ENCODE assay signal across 12 cellular contexts in genomic region chr9:98708103-98708932, GRCh38. TPM values are rescaled to one million over a fixed set of nuclear protein-coding genes. Genes with fewer than 3 reads are reported as not detected.
DNase-seq lines count a peak whose midpoint lies in the region; ATAC-seq and TF ChIP-seq lines count a peak whose summit lies in the region.
"Had no signal": no experiment of that assay in that cellular context is flagged by ENCODE, and none has a peak within 500 bp of the region (broad histone marks: within the 10 kb centered on the region; RNA-seq: fewer than 3 reads in every experiment).

No MANE protein-coding gene starts in this region.

- BruUV-seq in MCF 10A (replicated peaks; lab: Mats Ljungman, UMichigan) = no TSS peak

- no peak overlapping the region for H3K27ac Mint-ChIP-seq in MCF 10A (ENCODE audit: low read depth, unreplicated experiment)

- CTCF ChIA-PET in MCF 10A (lab: Yijun Ruan, JAX) = no interaction called here

- H3K4me3 ChIP-seq in breast epithelium (peak overlapping the region; percentile 20 to 60 (median 37)), adipocyte (ENCODE audit: low read length) (peak overlapping the region; percentile 47), thoracic aorta (peak overlapping the region; percentile 48)

- H3K27me3 Mint-ChIP-seq in MCF 10A (ENCODE audit: insufficient read depth, unreplicated experiment) = peaks cover 48% of the 10 kb centered on the region

- H3K9me3 Mint-ChIP-seq in MCF 10A (ENCODE audit: unreplicated experiment) = no peaks in the 10 kb centered on the region

- H3K4me1 Mint-ChIP-seq in MCF 10A (ENCODE audit: insufficient read depth, unreplicated experiment) = no peaks in the 10 kb centered on the region

- no peak overlapping the region for H3K9ac ChIP-seq in adipocyte (ENCODE audit: low read length)

- ATAC-seq in thoracic aorta (ENCODE audit: insufficient number of reproducible peaks, low FRiP score, low read depth) (no peak), HG02623 (IDR thresholded peaks at IDR 0.05; ENCODE audit: unreplicated experiment) (no peak), GM21529 (IDR thresholded peaks at IDR 0.05; ENCODE audit: unreplicated experiment) (no peak), GM18519 (IDR thresholded peaks at IDR 0.05; ENCODE audit: low FRiP score, unreplicated experiment) (no peak)

- DNase-seq in breast epithelium (ENCODE audit: low spot score in 2 of 2) (no peak), MCF 10A (ENCODE audit: unreplicated experiment) (no peak), adipocyte (ENCODE audit: low read depth) (peak; percentile 1), iPS-NIHi11 (ENCODE audit: low spot score) (peak; percentile 47), thoracic aorta (ENCODE audit: low spot score) (no peak)
- DNase-seq: activated CD8-positive, alpha-beta memory T cell treated with anti-CD3 and anti-CD28 coated beads, Interleukin-2, amount 50 U/mL, for 4 hours; effector memory CD4-positive, alpha-beta T cell; midbrain had no signal

- no peak for TF ChIP-seq POLR2A in breast epithelium (IDR thresholded peaks at IDR 0.05)

- H3K36me3 Mint-ChIP-seq in MCF 10A (ENCODE audit: insufficient read depth, unreplicated experiment) = no peaks in the 10 kb centered on the region

- peaks cover 6 to 7% of the 10 kb centered on the region in 2 donors for H3K4me1 ChIP-seq in breast epithelium
- peaks cover 5% of the 10 kb centered on the region for H3K4me1 ChIP-seq in adipocyte (ENCODE audit: control insufficient read depth, insufficient read depth, low read length)
- peaks cover 0 to 19% of the 10 kb centered on the region in 2 donors for H3K4me1 ChIP-seq in thoracic aorta (ENCODE audit: control insufficient read depth in 1 of 2, low read depth in 2 of 2)

- intact Hi-C loops in breast epithelium (cut with DNase I; ENCODE audit: low total_unique reads) = no loop called here
- intact Hi-C loops in MCF 10A (cut with micrococcal nuclease) = no loop called here

- H3K36me3 ChIP-seq in breast epithelium = no peaks in the 10 kb centered on the region
- H3K36me3 ChIP-seq in adipocyte (ENCODE audit: control insufficient read depth, insufficient read depth, low read length, severe bottlenecking) = no peaks in the 10 kb centered on the region
- no peaks in the 10 kb centered on the region for H3K36me3 ChIP-seq in thoracic aorta

- H3K9me3 ChIP-seq in breast epithelium = no peaks in the 10 kb centered on the region
- H3K9me3 ChIP-seq in adipocyte (ENCODE audit: control insufficient read depth, low read length) = no peaks in the 10 kb centered on the region
- H3K9me3 ChIP-seq in thoracic aorta = no peaks in the 10 kb centered on the region

- H3K4me3 Mint-ChIP-seq in MCF 10A (ENCODE audit: unreplicated experiment) = no peak overlapping the region

- TF ChIP-seq CTCF in breast epithelium (IDR thresholded peaks at IDR 0.05) (no peak), MCF 10A (IDR thresholded peaks at IDR 0.05; ENCODE audit: unreplicated experiment) (no peak), thoracic aorta (IDR thresholded peaks at IDR 0.05) (no peak)

- no peak overlapping the region for H3K27ac ChIP-seq in breast epithelium
- no peak overlapping the region for H3K27ac ChIP-seq in thoracic aorta

- POLR2A ChIA-PET in MCF 10A (lab: Yijun Ruan, JAX) = no interaction called here

- H3K27me3 ChIP-seq in breast epithelium (peaks cover 3 to 72% of the 10 kb centered on the region in 2 donors), adipocyte (replicated peaks; ENCODE audit: control insufficient read depth, insufficient read depth, low read length) (peaks cover 34% of the 10 kb centered on the region), thoracic aorta (replicated peaks; ENCODE audit: insufficient read depth) (no peaks in the 10 kb centered on the region)

RNA-seq across cellular contexts. Expression of gene GABBR2, which starts 0.4 kb away (rescaled TPM):
- total RNA-seq in breast epithelium = not detected
- not detected in 2 replicates for total RNA-seq in MCF 10A (2022)
- not detected for total RNA-seq in thoracic aorta
- total RNA-seq: RPMI7951 had no signal

Comparison
In these comparisons a context has a peak if more than half of its experiments do, and no peak if none do; other contexts are left out.
1. DNase-seq: peak in adipocyte (single experiment) and iPS-NIHi11 (single experiment); none in breast epithelium (0 of 2), MCF 10A (single experiment) and thoracic aorta (single experiment).
2. Peak in every context shown above with its lines, with median percentiles within 50 percentile points of each other: H3K4me3 ChIP-seq.